Comparison of ENCODE assay signal across 1 cellular context in the genomic region with DNA sequence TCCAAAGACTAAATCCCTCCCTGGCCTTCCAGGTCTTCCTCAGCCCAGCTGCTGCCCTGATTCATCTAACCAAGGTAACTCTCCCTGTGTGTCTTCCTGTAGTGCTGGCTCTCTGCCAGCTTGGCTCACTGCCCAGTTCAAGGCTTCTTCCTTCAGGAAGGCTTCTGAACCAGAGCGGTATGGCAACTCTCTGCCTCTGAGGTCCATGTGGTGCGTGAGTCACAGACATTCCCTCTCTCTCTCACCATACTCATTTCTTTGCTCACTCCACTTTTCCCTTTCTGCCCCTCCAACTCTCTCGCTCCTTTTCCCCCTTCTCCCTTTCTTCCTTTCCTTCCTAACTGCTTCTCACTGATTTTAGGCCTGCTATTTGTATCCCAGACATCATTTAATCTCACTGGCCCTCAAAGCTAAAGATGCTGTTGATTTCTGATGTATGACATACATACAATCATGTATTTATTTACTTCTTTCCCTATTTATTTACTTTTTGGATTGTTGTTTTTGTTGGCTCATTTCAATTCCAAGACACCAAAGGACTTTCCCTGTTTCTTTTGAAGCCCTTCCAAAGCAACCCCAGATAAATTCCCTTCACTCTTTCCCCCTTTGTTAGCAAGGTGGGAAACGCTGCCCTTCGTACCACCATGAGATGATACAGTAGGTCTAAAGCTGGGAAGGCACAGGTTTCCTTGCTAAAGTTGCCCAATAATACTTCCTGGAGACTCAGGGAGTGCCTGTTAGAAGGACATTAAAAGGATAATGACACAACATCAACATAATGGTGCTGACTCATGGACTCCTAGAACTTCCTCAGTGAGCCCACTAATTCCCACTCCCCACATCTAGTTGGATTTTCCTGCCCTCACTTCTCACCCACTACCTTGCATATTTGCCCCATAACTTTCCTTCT.
TF ChIP-seq lines count a peak whose summit lies in the region.

No MANE protein-coding gene starts in this region.

TF ChIP-seq in HEK293, 187 proteins besides CTCF, POLR2A, EP300 and RAD21 (continued from another document):
- TF ChIP-seq KLF1 (tag by site-specific recombination; IDR thresholded peaks at IDR 0.05) (no peak), PRDM1 (tag by site-specific recombination; IDR thresholded peaks at IDR 0.05) (peak; percentile 100), HOXC10 (CRISPR knock-in tag; IDR thresholded peaks at IDR 0.05) (no peak)
TF ChIP-seq in HEK293: peak in this region for 34.
